ENCODE assay signal across 10 cellular contexts in genomic region chr2:6579281-6579680, GRCh38.
"Had no signal": no experiment of that assay in that cellular context is flagged by ENCODE, and none has a peak within 500 bp of the region (broad histone marks: within the 10 kb centered on the region; RNA-seq: fewer than 3 reads in every experiment).

No MANE protein-coding gene starts in this region.

- DNase-seq: GM23248, GOT3, H7, HCEC 1CT, HFFc6 had no signal

- H3K4me3 ChIP-seq: GM23248, GM23338, HAP-1 had no signal

- H3K36me3 ChIP-seq: HAP-1 had no signal

- H3K9me3 ChIP-seq: HAP-1 had no signal

- H3K4me2 ChIP-seq: GM23338 had no signal

- H3K9ac ChIP-seq: GM23248 had no signal

- H2AFZ ChIP-seq: GM23248, GM23338 had no signal

- H3K4me3 Mint-ChIP-seq: GM23338, HFFc6 had no signal

- FAIRE-seq: H1, H54 had no signal

- H3K4me1 Mint-ChIP-seq: GM23338 had no signal

- H3K27ac ChIP-seq: GM23248 had no signal

- H3K27ac Mint-ChIP-seq: GM23338, HFFc6 had no signal

- H3K4me1 ChIP-seq: HAP-1 had no signal

- ATAC-seq: GM23338, HCT116 had no signal
